In genomic region chr7:99576251-99576650, GRCh38 we compare ENCODE assay signal across 23 cellular contexts. TPM values are rescaled to one million over a fixed set of nuclear protein-coding genes. Genes with fewer than 3 reads are reported as not detected.
"Had no signal": no experiment of that assay in that cellular context is flagged by ENCODE, and none has a peak within 500 bp of the region (broad histone marks: within the 10 kb centered on the region; RNA-seq: fewer than 3 reads in every experiment).

No MANE protein-coding gene starts in this region.

- H3K27ac ChIP-seq: adrenal gland had no signal

- ATAC-seq: activated CD8-positive, alpha-beta memory T cell treated with anti-CD3 and anti-CD28 coated beads, Interleukin-2, amount 10 ng/mL, durations not matched to agents 7 days and 5 days; activated T-cell treated with anti-CD3 and anti-CD28 coated beads, Interleukin-2, amount 50 U/mL, for 4 hours; T-helper 17 cell had no signal

- H3K4me3 ChIP-seq: adrenal gland had no signal

- DNase-seq: activated B cell treated with CpG ODN at 0.5 μM for 24 hours; activated CD4-positive, alpha-beta T cell treated with anti-CD3 and anti-CD28 coated beads for 1 hour; activated CD4-positive, alpha-beta T cell treated with anti-CD3 and anti-CD28 coated beads, Interleukin-2, amount 10 ng/mL, durations not matched to agents 24 days and 14 days; activated CD4-positive, alpha-beta T cell treated with anti-CD3 and anti-CD28 coated beads, Interleukin-2, amount 50 U/mL, for 48 hours; activated CD8-positive, alpha-beta memory T cell treated with anti-CD3 and anti-CD28 coated beads, Interleukin-2, amount 10 ng/mL, durations not matched to agents 7 days and 5 days; activated gamma-delta T cell; activated naive CD4-positive, alpha-beta T cell treated with anti-CD3 and anti-CD28 coated beads for 36 hours; activated naive CD8-positive, alpha-beta T cell treated with anti-CD3 and anti-CD28 coated beads, Interleukin-2, amount 10 ng/mL, durations not matched to agents 7 days and 5 days; activated T-cell treated with anti-CD3 and anti-CD28 coated beads, Interleukin-2, amount 50 U/mL, for 4 hours; adrenal gland; anterior cingulate cortex; NCI-H1092 treated with DMSO at 0.1 percent for 48 hours; NCI-H1417 treated with DMSO at 0.1 percent for 48 hours; NCI-H1694; NCI-H2029 treated with DMSO at 0.1 percent for 48 hours; NCI-H510A treated with DMSO at 0.1 percent for 48 hours; NCI-H69; PC-3; SHP77; T-helper 17 cell; T-helper 9 cell had no signal

- H3K27me3 Mint-ChIP-seq: activated B cell treated with CpG ODN at 0.5 μM for 24 hours; activated CD8-positive, alpha-beta memory T cell treated with anti-CD3 and anti-CD28 coated beads, Interleukin-2, amount 10 ng/mL, durations not matched to agents 7 days and 5 days; activated naive CD8-positive, alpha-beta T cell treated with anti-CD3 and anti-CD28 coated beads, Interleukin-2, amount 10 ng/mL, durations not matched to agents 7 days and 5 days; T-helper 17 cell had no signal

- H3K4me3 Mint-ChIP-seq: activated B cell treated with CpG ODN at 0.5 μM for 24 hours; activated CD4-positive, alpha-beta T cell treated with anti-CD3 and anti-CD28 coated beads, Interleukin-2, amount 10 ng/mL, durations not matched to agents 24 days and 14 days; activated CD8-positive, alpha-beta memory T cell treated with anti-CD3 and anti-CD28 coated beads, Interleukin-2, amount 10 ng/mL, durations not matched to agents 7 days and 5 days; activated naive CD4-positive, alpha-beta T cell treated with anti-CD3 and anti-CD28 coated beads for 36 hours; activated naive CD8-positive, alpha-beta T cell treated with anti-CD3 and anti-CD28 coated beads, Interleukin-2, amount 10 ng/mL, durations not matched to agents 7 days and 5 days; activated T-cell treated with anti-CD3 and anti-CD28 coated beads, Interleukin-2, amount 50 U/mL, for 4 hours; T-helper 17 cell had no signal

- H3K27ac Mint-ChIP-seq: activated B cell treated with CpG ODN at 0.5 μM for 24 hours; activated CD4-positive, alpha-beta T cell treated with anti-CD3 and anti-CD28 coated beads, Interleukin-2, amount 10 ng/mL, durations not matched to agents 24 days and 14 days; activated CD8-positive, alpha-beta memory T cell treated with anti-CD3 and anti-CD28 coated beads, Interleukin-2, amount 10 ng/mL, durations not matched to agents 7 days and 5 days; activated naive CD4-positive, alpha-beta T cell treated with anti-CD3 and anti-CD28 coated beads for 36 hours; activated naive CD8-positive, alpha-beta T cell treated with anti-CD3 and anti-CD28 coated beads, Interleukin-2, amount 10 ng/mL, durations not matched to agents 7 days and 5 days had no signal

- H3K9me3 ChIP-seq: adrenal gland had no signal

- H3K9me3 Mint-ChIP-seq: activated B cell treated with CpG ODN at 0.5 μM for 24 hours; activated CD4-positive, alpha-beta T cell treated with anti-CD3 and anti-CD28 coated beads, Interleukin-2, amount 10 ng/mL, durations not matched to agents 24 days and 14 days; activated naive CD4-positive, alpha-beta T cell treated with anti-CD3 and anti-CD28 coated beads for 36 hours; activated naive CD8-positive, alpha-beta T cell treated with anti-CD3 and anti-CD28 coated beads, Interleukin-2, amount 10 ng/mL, durations not matched to agents 7 days and 5 days; activated T-cell treated with anti-CD3 and anti-CD28 coated beads, Interleukin-2, amount 50 U/mL, for 4 hours had no signal

- H3K27me3 ChIP-seq: adrenal gland had no signal

RNA-seq across cellular contexts. Expression of gene ZNF655, which starts 17.8 kb away (rescaled TPM):
- total RNA-seq: PC-3 had no signal

RNA-seq across cellular contexts. Expression of gene TMEM225B, which starts 21.8 kb away (rescaled TPM):
- total RNA-seq: cardiac septum, PC-3, SK-MEL-5 had no signal
